8 cellular contexts compared by ENCODE assay signal in the genomic region with DNA sequence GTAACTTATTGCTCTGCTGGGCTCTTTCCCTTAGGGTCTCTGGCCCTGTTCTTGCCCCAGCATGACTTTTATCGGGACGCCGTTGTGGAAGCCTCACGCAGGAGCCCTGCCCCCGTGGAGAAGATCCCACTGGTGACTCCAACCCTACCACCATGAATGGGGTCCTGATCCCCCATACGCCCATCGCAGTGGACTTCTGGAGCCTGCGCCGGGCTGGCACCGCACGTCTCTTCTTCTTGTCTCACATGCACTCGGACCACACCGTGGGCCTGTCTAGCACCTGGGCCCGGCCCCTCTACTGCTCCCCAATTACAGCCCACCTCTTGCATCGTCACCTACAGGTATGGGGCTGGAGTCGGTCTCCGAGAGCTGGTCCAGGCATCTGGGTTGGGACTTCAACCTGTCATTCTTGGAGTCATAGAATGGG. TPM values are rescaled to one million over a fixed set of nuclear protein-coding genes. Genes with fewer than 3 reads are reported as not detected.
DNase-seq lines count a peak whose midpoint lies in the region; ATAC-seq and TF ChIP-seq lines count a peak whose summit lies in the region.

No MANE protein-coding gene starts in this region.

- H3K4me1 Mint-ChIP-seq in activated B cell treated with CpG ODN at 0.5 μM for 24 hours, result peaks cover 51% of the 10 kb centered on the region

- H3K36me3 Mint-ChIP-seq in activated B cell treated with CpG ODN at 0.5 μM for 24 hours (ENCODE audit: low read depth), result peaks cover 61% of the 10 kb centered on the region

- H3K27me3 ChIP-seq in HL-60 (ENCODE audit: insufficient read depth, poor library complexity, severe bottlenecking), result no peaks in the 10 kb centered on the region

- H3K27me3 Mint-ChIP-seq in activated B cell treated with CpG ODN at 0.5 μM for 24 hours, result no peaks in the 10 kb centered on the region

- DNase-seq in AG04449 (ENCODE audit: low read depth, low spot score) (no peak), HL-60 (ENCODE audit: low read depth in 1 of 2, low spot score in 1 of 2) (peak in 1 of 2 experiments; percentile 34), activated B cell treated with CpG ODN at 0.5 μM for 24 hours (no peak), germinal center (ENCODE audit: low spot score) (peak; percentile 45), retinal pigment epithelial cell (ENCODE audit: low read depth) (no peak), NCI-H187 (lab: John Stamatoyannopoulos, UW) (no peak)

- H3K4me3 Mint-ChIP-seq in activated B cell treated with CpG ODN at 0.5 μM for 24 hours, result peak overlapping the region; percentile 94

- peak overlapping the region; percentile 85 for H3K27ac ChIP-seq in HL-60 (replicated peaks)

- CTCF ChIA-PET in AG04449 (lab: Yijun Ruan, JAX) (interaction anchor here (1.5 to 2.3 kb wide), 3 partner anchors 12 to 70 kb away, joined by 6 to 17 read pairs (median 14); a partner anchor contains a TSS), activated B cell treated with CpG ODN at 0.5 μM for 24 hours (lab: Charles Lee) (interaction anchor here (1.1 to 3.8 kb wide), 4 partner anchors 21 to 71 kb away, joined by 3 to 43 read pairs (median 24); a partner anchor contains a TSS)

- peak overlapping the region; percentile 84 for H3K4me3 ChIP-seq in AG04449 (ENCODE audit: low read depth, low read length)
- peak overlapping the region; percentile 90 for H3K4me3 ChIP-seq in HL-60 (replicated peaks; ENCODE audit: insufficient read depth, low read length)
- H3K4me3 ChIP-seq in retinal pigment epithelial cell (ENCODE audit: low read length), result peak overlapping the region; percentile 98

- TF ChIP-seq CTCF in AG04449 (IDR thresholded peaks at IDR 0.05; ENCODE audit: insufficient read depth, low read length, missing control alignments), result no peak
- no peak for TF ChIP-seq CTCF in HL-60 (IDR thresholded peaks at IDR 0.05; ENCODE audit: insufficient read depth, low read length)
- no peak for TF ChIP-seq CTCF in activated B cell treated with CpG ODN at 0.5 μM for 24 hours (IDR thresholded peaks at IDR 0.05)
- TF ChIP-seq CTCF in retinal pigment epithelial cell (conservative IDR thresholded peaks at IDR 0.05; ENCODE audit: low read depth, low read length), result no peak

- ATAC-seq in GM18498 (IDR thresholded peaks at IDR 0.05; ENCODE audit: unreplicated experiment), result peak; percentile 7
- ATAC-seq in activated B cell treated with CpG ODN at 0.5 μM for 24 hours (ENCODE audit: low read depth), result no peak
- no peak for ATAC-seq in HG02885 (IDR thresholded peaks at IDR 0.05; ENCODE audit: poor library complexity, unreplicated experiment)

- POLR2A ChIA-PET in AG04449 (lab: Yijun Ruan, JAX) (interaction anchor here (0.5 to 3.2 kb wide), 4 partner anchors 12 to 94 kb away, joined by 3 to 46 read pairs (median 6); a partner anchor contains a TSS), activated B cell treated with CpG ODN at 0.5 μM for 24 hours (lab: Charles Lee) (interaction anchor here (0.6 to 5.2 kb wide), 8 partner anchors 24 to 99 kb away, joined by 3 to 127 read pairs (median 8); a partner anchor contains a TSS)

- intact Hi-C loops in activated B cell treated with CpG ODN at 0.5 μM for 24 hours (cut with micrococcal nuclease), result loop anchor here (1.0 to 10.0 kb wide), 9 partner anchors 24 to 1511 kb away; a partner anchor contains a TSS

- H3K9me3 Mint-ChIP-seq in activated B cell treated with CpG ODN at 0.5 μM for 24 hours, result no peaks in the 10 kb centered on the region

- H3K27ac Mint-ChIP-seq in activated B cell treated with CpG ODN at 0.5 μM for 24 hours, result peak overlapping the region; percentile 95

RNA-seq across cellular contexts. Expression of a gene that starts 0.3 kb away (rescaled TPM):
- 5.4 and 6.0 TPM in 2 replicates for total RNA-seq in activated B cell treated with CpG ODN at 0.5 μM for 24 hours

RNA-seq across cellular contexts. Expression of a gene that starts 0.8 kb away (rescaled TPM):
- 48.5 and 69.9 TPM in 2 replicates for total RNA-seq in activated B cell treated with CpG ODN at 0.5 μM for 24 hours

RNA-seq across cellular contexts. Expression of a gene that starts 18.1 kb away (rescaled TPM):
- 0.83 and 3.7 TPM in 2 replicates for total RNA-seq in activated B cell treated with CpG ODN at 0.5 μM for 24 hours

RNA-seq across cellular contexts. Expression of a gene that starts 23.7 kb away (rescaled TPM):
- 38.0 and 39.0 TPM in 2 replicates for total RNA-seq in activated B cell treated with CpG ODN at 0.5 μM for 24 hours

RNA-seq across cellular contexts. Expression of a gene that starts 33.9 kb away (rescaled TPM):
- total RNA-seq in activated B cell treated with CpG ODN at 0.5 μM for 24 hours, result 25.5 and 26.1 TPM in 2 replicates
